Comparison of ENCODE assay signal across 10 cellular contexts in the genomic region with DNA sequence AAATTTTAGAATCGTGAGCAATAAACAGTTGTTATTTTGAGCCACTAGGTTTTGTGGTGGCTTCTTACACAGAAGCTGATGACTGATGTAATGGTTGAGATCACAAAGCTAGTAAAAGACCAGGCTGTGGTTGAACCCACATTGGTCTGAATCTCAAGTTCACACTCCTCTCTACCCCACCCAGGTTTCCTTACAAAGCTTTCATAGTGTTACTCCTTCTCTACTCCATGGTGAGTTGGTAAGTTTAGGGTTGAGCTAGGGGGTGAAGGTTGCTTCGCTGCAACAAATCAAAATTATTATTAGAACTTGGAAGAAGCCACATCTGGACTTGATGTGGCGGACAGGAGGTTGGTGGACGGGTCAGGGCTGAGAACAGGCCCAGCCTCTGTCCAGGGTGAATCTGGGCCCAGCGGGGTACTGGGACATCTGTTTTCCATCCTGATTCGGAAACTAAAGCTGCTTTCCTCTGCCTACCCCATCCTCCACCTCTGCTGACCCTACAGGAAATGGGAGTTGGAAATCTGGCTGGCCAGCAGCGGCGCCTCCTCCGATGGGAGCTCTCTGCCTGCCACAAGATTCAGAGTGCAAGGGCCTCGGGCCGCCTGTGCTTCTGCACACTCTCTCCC.
DNase-seq lines count a peak whose midpoint lies in the region; ATAC-seq, FAIRE-seq and TF ChIP-seq lines count a peak whose summit lies in the region.
"Had no signal": no experiment of that assay in that cellular context is flagged by ENCODE, and none has a peak within 500 bp of the region (broad histone marks: within the 10 kb centered on the region; RNA-seq: fewer than 3 reads in every experiment).

No MANE protein-coding gene starts in this region.

- ATAC-seq in left lung (peak; percentile 19), HG03025 (IDR thresholded peaks at IDR 0.05; ENCODE audit: low FRiP score, unreplicated experiment) (no peak)

- TF ChIP-seq EP300 in suprapubic skin (IDR thresholded peaks at IDR 0.05), result no peak

- H3K4me2 ChIP-seq in astrocyte (ENCODE audit: low read length), result no peak overlapping the region

- H3K9ac ChIP-seq in astrocyte (ENCODE audit: low read length), result no peak overlapping the region

- no peaks in the 10 kb centered on the region for H3K27me3 ChIP-seq in astrocyte (ENCODE audit: insufficient read depth, low read length)
- H3K27me3 ChIP-seq in left lung, result no peaks in the 10 kb centered on the region
- no peaks in the 10 kb centered on the region for H3K27me3 ChIP-seq in suprapubic skin
- H3K27me3 ChIP-seq: neutrophil had no signal

- no peak for TF ChIP-seq POLR2A in suprapubic skin (IDR thresholded peaks at IDR 0.05)

- no peaks in the 10 kb centered on the region for H4K20me1 ChIP-seq in astrocyte (ENCODE audit: insufficient read depth, low read length)

- no peak for TF ChIP-seq CTCF in astrocyte (IDR thresholded peaks at IDR 0.05; ENCODE audit: insufficient read depth, low read depth, low read length)
- no peak for TF ChIP-seq CTCF in left lung (IDR thresholded peaks at IDR 0.05)
- no peak for TF ChIP-seq CTCF in suprapubic skin (IDR thresholded peaks at IDR 0.05)

- intact Hi-C loops in left lung (cut with DNase I), result loop anchor here in 1 of 2 donors (10.0 kb wide), 1 partner anchor 85 kb away; a partner anchor contains a TSS

- H3K36me3 ChIP-seq in astrocyte (ENCODE audit: insufficient read depth, low read length) (no peaks in the 10 kb centered on the region), left lung (no peaks in the 10 kb centered on the region), suprapubic skin (no peaks in the 10 kb centered on the region)
- H3K36me3 ChIP-seq: neutrophil had no signal

- H3K4me3 ChIP-seq in astrocyte (ENCODE audit: insufficient read depth, low read depth, low read length), result no peak overlapping the region
- H3K4me3 ChIP-seq in left lung, result no peak overlapping the region
- H3K4me3 ChIP-seq in suprapubic skin, result no peak overlapping the region

- H3K27ac ChIP-seq in astrocyte (ENCODE audit: low read depth, low read length) (no peak overlapping the region), left lung (peak overlapping the region; percentile 39 to 41), suprapubic skin (peak overlapping the region; percentile 8)
- H3K27ac ChIP-seq: neutrophil had no signal

- H3K9me3 ChIP-seq in astrocyte (ENCODE audit: insufficient read depth, low read depth, low read length) (no peaks in the 10 kb centered on the region), left lung (no peaks in the 10 kb centered on the region), suprapubic skin (no peaks in the 10 kb centered on the region)
- H3K9me3 ChIP-seq: neutrophil had no signal

- H3K27ac Mint-ChIP-seq in astrocyte (ENCODE audit: unreplicated experiment), result no peak overlapping the region

- no peaks in the 10 kb centered on the region for H3K79me2 ChIP-seq in astrocyte (ENCODE audit: insufficient read depth, low read length)

- H3K4me1 Mint-ChIP-seq in astrocyte (ENCODE audit: low read depth, unreplicated experiment), result peaks cover 19% of the 10 kb centered on the region

- H3K4me3 Mint-ChIP-seq in astrocyte (ENCODE audit: unreplicated experiment), result no peak overlapping the region

- no peaks in the 10 kb centered on the region for H3K9me3 Mint-ChIP-seq in astrocyte (ENCODE audit: unreplicated experiment)

- H3K27me3 Mint-ChIP-seq in astrocyte (ENCODE audit: low read depth, unreplicated experiment), result no peaks in the 10 kb centered on the region

- DNase-seq in SIG-M5 (lab: John Stamatoyannopoulos, UW) (peak; percentile 16), SIG-M5 treated with dmso at 0.1 percent for 504 hours (lab: John Stamatoyannopoulos, UW; ENCODE audit: unreplicated experiment) (no peak), astrocyte (ENCODE audit: low read depth) (no peak), left lung (peak in 1 of 2 donors; percentile 33), suprapubic skin (ENCODE audit: low spot score in 2 of 2) (no peak), SW 1271 (lab: John Stamatoyannopoulos, UW) (no peak)
- no peak for DNase-seq in stimulated activated CD4-positive, alpha-beta T cell treated with anti-CD3 and anti-CD28 coated beads, Interleukin-15, amount 100 ng/mL, for 24 hours

- FAIRE-seq in astrocyte (lab: Jason Lieb, UNC), result no peak
- FAIRE-seq: A204.1 had no signal

- whole genome bisulfite sequencing in suprapubic skin, result 75% methylated on average over 11 of the region's 11 CpGs

- peak overlapping the region; percentile 9 for H2AFZ ChIP-seq in astrocyte (ENCODE audit: low read depth, low read length)

- H3K36me3 Mint-ChIP-seq in astrocyte (ENCODE audit: low read depth, unreplicated experiment), result no peaks in the 10 kb centered on the region

- H3K4me1 ChIP-seq in astrocyte (ENCODE audit: insufficient read depth, low read length) (peaks cover 6% of the 10 kb centered on the region), left lung (peaks cover 0 to 49% of the 10 kb centered on the region in 2 donors), suprapubic skin (peaks cover 18% of the 10 kb centered on the region)
